ENCODE assay signal across 13 cellular contexts in genomic region chr11:126186708-126187481, GRCh38. TPM values are rescaled to one million over a fixed set of nuclear protein-coding genes. Genes with fewer than 3 reads are reported as not detected.
A peak's percentile ranks its signal among the peaks of the same experiment; 100 is the strongest.
DNase-seq lines count a peak whose midpoint lies in the region; ATAC-seq, FAIRE-seq and TF ChIP-seq lines count a peak whose summit lies in the region.
"Had no signal": no experiment of that assay in that cellular context is flagged by ENCODE, and none has a peak within 500 bp of the region (broad histone marks: within the 10 kb centered on the region; RNA-seq: fewer than 3 reads in every experiment).

No MANE protein-coding gene starts in this region.

- no peak overlapping the region for H3K4ac ChIP-seq in IMR-90 (ENCODE audit: low read depth, low read length)

- peaks cover 10 to 77% (median 68%) of the 10 kb centered on the region in 10 experiments; a peak in 19 of 20 replicates for H3K4me1 ChIP-seq in BLaER1 treated with 17β-estradiol and CSF1 and Interleukin-3, amounts not matched to agents 10 nM and 100 nM
- H3K4me1 ChIP-seq in IMR-90 (ENCODE audit: control insufficient read depth, insufficient read depth, low read length) (no peaks in the 10 kb centered on the region), right lobe of liver (no peaks in the 10 kb centered on the region)

- no peak for FAIRE-seq in frontal cortex (lab: Jason Lieb, UNC)
- FAIRE-seq: islet of Langerhans, TTC549 had no signal

- peak; percentile 17; the same call in 1 of the 2 replicates for ATAC-seq in IMR-90 (ENCODE audit: low read depth)
- no peak for ATAC-seq in activated T-helper 17 cell treated with anti-CD3 and anti-CD28 coated beads, Interleukin-2, amount 50 U/mL, for 72 hours (replicated peaks)
- ATAC-seq in right lobe of liver = peak in 3 of 4 donors; percentile 10 to 55 (median 30)
- ATAC-seq in GM21576 (IDR thresholded peaks at IDR 0.05; ENCODE audit: unreplicated experiment) = no peak

- TF ChIP-seq POLR2A in IMR-90 (IDR thresholded peaks at IDR 0.05; ENCODE audit: low read depth, low read length) (no peak), right lobe of liver (IDR thresholded peaks at IDR 0.05) (no peak)

- no TSS peak for BruUV-seq in IMR-90 (replicated peaks; lab: Mats Ljungman, UMichigan)

- no peak overlapping the region for H2BK5ac ChIP-seq in IMR-90 (ENCODE audit: low read depth, low read length, poor library complexity, severe bottlenecking)

- 0 out of 2 replicates have a peak, but pooled peaks have one; percentile 6 for TF ChIP-seq RAD21 in IMR-90 (IDR thresholded peaks at IDR 0.05; ENCODE audit: low read length)

- no peak overlapping the region for H3K4me3 Mint-ChIP-seq in activated T-helper 17 cell treated with anti-CD3 and anti-CD28 coated beads, Interleukin-2, amount 50 U/mL, for 72 hours

- no peaks in the 10 kb centered on the region for H3K4me1 Mint-ChIP-seq in activated T-helper 17 cell treated with anti-CD3 and anti-CD28 coated beads, Interleukin-2, amount 50 U/mL, for 72 hours

- H3K27me3 Mint-ChIP-seq in activated T-helper 17 cell treated with anti-CD3 and anti-CD28 coated beads, Interleukin-2, amount 50 U/mL, for 72 hours = no peaks in the 10 kb centered on the region

- H2BK15ac ChIP-seq in IMR-90 (ENCODE audit: low read depth, low read length) = no peak overlapping the region

- H3K23ac ChIP-seq in IMR-90 (ENCODE audit: low read depth, low read length) = no peak overlapping the region

- no peak overlapping the region for H3K18ac ChIP-seq in IMR-90 (ENCODE audit: low read depth, low read length)

- 96% methylated on average over 4 of the region's 20 CpGs; no CpG with 5 or more reads in 1 of the 2 experiments for WGBS in IMR-90 (ENCODE audit: extremely low coverage in 2 of 2, insufficient read length in 1 of 2), 2 experiments
- 69% methylated on average over 7 of the region's 20 CpGs for whole genome bisulfite sequencing in right lobe of liver (ENCODE audit: insufficient coverage, low coverage, low lambda C conversion rate, missing lambda C conversion rate)

- H3K27me3 ChIP-seq in BLaER1 treated with 17β-estradiol and CSF1 and Interleukin-3, amounts not matched to agents 10 nM and 100 nM = no peaks in the 10 kb centered on the region
- H3K27me3 ChIP-seq in IMR-90 (ENCODE audit: control insufficient read depth, insufficient read depth, low read length) = no peaks in the 10 kb centered on the region
- H3K27me3 ChIP-seq in right lobe of liver = no peaks in the 10 kb centered on the region

- H3K36me3 Mint-ChIP-seq in activated T-helper 17 cell treated with anti-CD3 and anti-CD28 coated beads, Interleukin-2, amount 50 U/mL, for 72 hours (ENCODE audit: low read depth) = peaks cover 18% of the 10 kb centered on the region

- intact Hi-C loops in IMR-90 (cut with micrococcal nuclease) (no loop called here), right lobe of liver (cut with DNase I) (no loop called here)

- CTCF ChIA-PET in IMR-90 (lab: Yijun Ruan, JAX) = interaction anchor here (0.6 kb wide), 1 partner anchor 58 kb away, joined by 3 read pairs; no protein-coding TSS in a partner anchor

- H3K4me3 ChIP-seq in BLaER1 treated with 17β-estradiol and CSF1 and Interleukin-3, amounts not matched to agents 10 nM and 100 nM = no peak overlapping the region
- no peak overlapping the region for H3K4me3 ChIP-seq in IMR-90 (ENCODE audit: insufficient read depth, low read depth, low read length)
- H3K4me3 ChIP-seq in right lobe of liver = no peak overlapping the region

- dilution Hi-C loops in IMR-90 (cut with HindIII; ENCODE audit: low sequenced_read_pairs, unreplicated experiment) = no loop called here

- H4K8ac ChIP-seq in IMR-90 (ENCODE audit: low read depth in 2 of 2, low read length in 2 of 2) = no peak overlapping the region

- POLR2A ChIA-PET in IMR-90 (lab: Charles Lee; ENCODE audit: unreplicated experiment) = no interaction called here

- no peaks in the 10 kb centered on the region for H3K9me3 Mint-ChIP-seq in activated T-helper 17 cell treated with anti-CD3 and anti-CD28 coated beads, Interleukin-2, amount 50 U/mL, for 72 hours

- no peak overlapping the region for H4K5ac ChIP-seq in IMR-90 (ENCODE audit: low read depth, low read length)

- H3K9ac ChIP-seq in BLaER1 treated with 17β-estradiol and CSF1 and Interleukin-3, amounts not matched to agents 10 nM and 100 nM = peak overlapping the region in 2 of 11 experiments; percentile 39 to 50; a peak in 2 of 22 replicates
- H3K9ac ChIP-seq in IMR-90 (ENCODE audit: low read depth, low read length) = no peak overlapping the region

- DNase-seq in IMR-90 (no peak), right lobe of liver (no peak), frontal cortex (ENCODE audit: low spot score in 2 of 2) (no peak)
- DNase-seq in stimulated activated CD4-positive, alpha-beta T cell treated with anti-CD3 and anti-CD28 coated beads, Interleukin-4, amount 100 ng/mL, for 1 hour = no peak
- DNase-seq in activated CD4-positive, alpha-beta T cell treated with anti-CD3 and anti-CD28 coated beads, Interleukin-2, amount 50 U/mL, for 1 hour = no peak
- DNase-seq: effector CD8-positive, alpha-beta T cell; GDM1; NCI-H774 had no signal

- TF ChIP-seq CTCF in IMR-90 (conservative IDR thresholded peaks at IDR 0.05; ENCODE audit: low read depth, low read length) (no peak), right lobe of liver (IDR thresholded peaks at IDR 0.05) (peak in 1 of 4 donors; percentile 5)

- H3K9me3 ChIP-seq in BLaER1 treated with 17β-estradiol and CSF1 and Interleukin-3, amounts not matched to agents 10 nM and 100 nM (replicated peaks in 1 of 11) = no peaks in the 10 kb centered on the region
- H3K9me3 ChIP-seq in IMR-90 (ENCODE audit: control insufficient read depth, insufficient read depth, low read length) = no peaks in the 10 kb centered on the region
- H3K9me3 ChIP-seq in right lobe of liver = no peaks in the 10 kb centered on the region

- no peak overlapping the region for H4K91ac ChIP-seq in IMR-90 (ENCODE audit: insufficient read depth, low read depth, low read length)

- no peak overlapping the region for H2BK120ac ChIP-seq in IMR-90 (ENCODE audit: low read depth, low read length)

- H4K20me1 ChIP-seq in BLaER1 treated with 17β-estradiol and CSF1 and Interleukin-3, amounts not matched to agents 10 nM and 100 nM = peaks cover 0 to 72% (median 33%) of the 10 kb centered on the region in 11 experiments; a peak in 18 of 22 replicates
- no peaks in the 10 kb centered on the region for H4K20me1 ChIP-seq in IMR-90 (ENCODE audit: insufficient read depth, low read length)

- peak overlapping the region in 8 of 11 experiments; percentile 36 to 84 (median 64); a peak in 14 of 22 replicates for H3K4me2 ChIP-seq in BLaER1 treated with 17β-estradiol and CSF1 and Interleukin-3, amounts not matched to agents 10 nM and 100 nM
- H3K4me2 ChIP-seq in IMR-90 (ENCODE audit: low read depth, low read length) = no peak overlapping the region

- no peaks in the 10 kb centered on the region for H3K9me1 ChIP-seq in IMR-90 (ENCODE audit: insufficient read depth, low read length)

- no peaks in the 10 kb centered on the region for H3K79me1 ChIP-seq in IMR-90 (ENCODE audit: low read depth in 1 of 2, low read length in 2 of 2)

- H3K36me3 ChIP-seq in BLaER1 treated with 17β-estradiol and CSF1 and Interleukin-3, amounts not matched to agents 10 nM and 100 nM = peaks cover 13 to 25% (median 19%) of the 10 kb centered on the region in 11 experiments
- H3K36me3 ChIP-seq in IMR-90 (ENCODE audit: control insufficient read depth, insufficient read depth, low read length) (peaks cover 2% of the 10 kb centered on the region), right lobe of liver (no peaks in the 10 kb centered on the region)

- peak overlapping the region; percentile 58 for H3K27ac Mint-ChIP-seq in activated T-helper 17 cell treated with anti-CD3 and anti-CD28 coated beads, Interleukin-2, amount 50 U/mL, for 72 hours

- H2AK5ac ChIP-seq in IMR-90 (ENCODE audit: low read depth, low read length) = no peak overlapping the region

- in situ Hi-C loops in IMR-90 (cut with MboI; ENCODE audit: low sequenced_read_pairs) = no loop called here

- H2AFZ ChIP-seq in IMR-90 (replicated peaks; ENCODE audit: low read length, poor library complexity) = no peak overlapping the region

- no peak overlapping the region for H3K27ac ChIP-seq in BLaER1 treated with 17β-estradiol and CSF1 and Interleukin-3, amounts not matched to agents 10 nM and 100 nM
- H3K27ac ChIP-seq in IMR-90 (ENCODE audit: insufficient read depth, low read length) (no peak overlapping the region), right lobe of liver (no peak overlapping the region)

- H3K14ac ChIP-seq in IMR-90 (replicated peaks; ENCODE audit: low read depth, low read length) = no peak overlapping the region

- no peak overlapping the region for H3K56ac ChIP-seq in IMR-90 (ENCODE audit: extremely low read depth, insufficient read depth, low read length)

- no peak overlapping the region for H2BK20ac ChIP-seq in IMR-90 (ENCODE audit: low read depth, low read length)

- no peak overlapping the region for H2AK9ac ChIP-seq in IMR-90 (replicated peaks; ENCODE audit: low read depth, low read length, poor library complexity)

TF ChIP-seq in IMR-90, 13 proteins besides CTCF, POLR2A, EP300 and RAD21:
- TF ChIP-seq SMC3 (IDR thresholded peaks at IDR 0.05; ENCODE audit: low read depth, low read length) = peak; percentile 15; the same call in 1 of the 2 replicates
- no peak for TF ChIP-seq RFX5 (IDR thresholded peaks at IDR 0.05; ENCODE audit: low read depth, low read length)

RNA-seq across cellular contexts. Expression of gene RPUSD4, which starts 24.6 kb away (rescaled TPM):
- total RNA-seq in IMR-90 (2012; rRNA removed) (30.6 and 31.4 TPM in 2 replicates), right lobe of liver (10 to 100 TPM; 12.8 to 18.5 (median 14.2) TPM), frontal cortex (36.3 TPM)
- 20.2 and 22.1 TPM in 2 replicates for polyA plus RNA-seq in IMR-90 (2012; rRNA removed)
- polyA plus RNA-seq in IMR-90 (2012; cell fraction: cytosol; rRNA removed) = 9.8 and 12.6 TPM in 2 replicates
- polyA plus RNA-seq in IMR-90 (2012; cell fraction: nucleus; rRNA removed; ENCODE audit: low replicate concordance) = 46.8 and 55.0 TPM in 2 replicates
- 10 to 100 TPM; 33.8 to 50.8 TPM for total RNA-seq in activated T-helper 17 cell treated with anti-CD3 and anti-CD28 coated beads, Interleukin-2, amount 50 U/mL, for 72 hours

RNA-seq across cellular contexts. Expression of gene FAM118B, which starts 24.7 kb away (rescaled TPM):
- total RNA-seq in IMR-90 (2012; rRNA removed) (27.2 and 29.4 TPM in 2 replicates), right lobe of liver (1 to 10 TPM; 4.6 to 8.3 (median 5.8) TPM), frontal cortex (20.0 TPM)
- 17.9 and 20.0 TPM in 2 replicates for polyA plus RNA-seq in IMR-90 (2012; rRNA removed)
- polyA plus RNA-seq in IMR-90 (2012; cell fraction: cytosol; rRNA removed) = 3.7 and 6.5 TPM in 2 replicates
- 1.5 and 12.2 TPM in 2 replicates for polyA plus RNA-seq in IMR-90 (2012; cell fraction: nucleus; rRNA removed; ENCODE audit: low replicate concordance)
- 10 to 100 TPM in 1 of 2 donors, 1 to 10 TPM in 1; 6.5 to 12.5 TPM for total RNA-seq in activated T-helper 17 cell treated with anti-CD3 and anti-CD28 coated beads, Interleukin-2, amount 50 U/mL, for 72 hours

Comparison
In these comparisons a context has a peak if more than half of its experiments do, and no peak if none do; other contexts are left out.
1. ATAC-seq: peak in IMR-90 (single experiment) and right lobe of liver (3 of 4); none in activated T-helper 17 cell treated with anti-CD3 and anti-CD28 coated beads, Interleukin-2, amount 50 U/mL, for 72 hours (single experiment) and GM21576 (single experiment).